Comparison of ENCODE assay signal across 6 cellular contexts in the genomic region with DNA sequence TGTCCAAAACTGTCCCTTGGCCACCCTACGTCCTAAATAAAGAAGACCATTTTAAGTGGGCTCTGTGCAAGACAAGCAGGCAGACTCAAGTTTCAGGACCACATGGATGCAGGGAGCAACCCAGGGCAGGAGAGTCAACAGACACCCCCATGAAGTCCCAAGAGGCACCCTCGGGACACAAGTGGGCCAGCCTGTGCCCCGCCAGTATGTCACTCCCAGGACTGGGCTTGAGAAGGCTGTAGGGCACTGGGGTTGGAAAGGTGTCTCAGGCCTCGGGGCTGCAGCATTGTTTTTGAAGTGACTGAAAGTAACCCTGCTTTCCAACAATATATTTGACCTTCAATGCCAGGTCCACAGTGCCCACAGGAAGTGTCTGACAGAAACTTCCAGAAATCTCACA.
"Had no signal": no experiment of that assay in that cellular context is flagged by ENCODE, and none has a peak within 500 bp of the region (broad histone marks: within the 10 kb centered on the region; RNA-seq: fewer than 3 reads in every experiment).

No MANE protein-coding gene starts in this region.

- DNase-seq: GM23248, GOT3, H7, HFFc6, IMR-90 had no signal

- ATAC-seq: HCT116 had no signal

- H3K27ac Mint-ChIP-seq: HFFc6 had no signal

- H3K4me3 Mint-ChIP-seq: HFFc6 had no signal
